ENCODE assay signal across 8 cellular contexts in the genomic region with DNA sequence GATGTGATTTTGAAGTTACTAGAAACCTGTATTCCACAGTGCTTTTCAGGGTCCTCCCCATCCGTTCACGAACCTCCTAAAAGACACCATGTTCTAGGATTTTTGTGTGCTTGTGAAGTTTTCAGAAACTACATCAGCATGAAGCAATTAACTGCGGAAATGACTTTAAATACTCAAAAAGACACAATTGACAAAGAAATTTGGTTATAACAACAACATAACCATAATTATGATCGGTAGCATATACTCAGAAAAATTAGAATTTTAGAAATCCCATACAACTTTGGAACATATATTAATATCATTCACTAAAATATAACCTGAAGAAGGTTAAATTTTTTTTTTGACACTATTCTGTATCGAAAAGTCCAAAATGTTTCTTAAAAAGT.
A peak's percentile ranks its signal among the peaks of the same experiment; 100 is the strongest.
DNase-seq lines count a peak whose midpoint lies in the region; ATAC-seq, FAIRE-seq and TF ChIP-seq lines count a peak whose summit lies in the region.

No MANE protein-coding gene starts in this region.

- H3K36me3 ChIP-seq in WERI-Rb-1 = peaks cover 7% of the 10 kb centered on the region; the same call in 1 of the 2 replicates

- H3K27ac ChIP-seq in WERI-Rb-1 = peak overlapping the region; percentile 88

- FAIRE-seq in GM19239 (lab: Jason Lieb, UNC) = peak; percentile 39

- no peak for ATAC-seq in HG02840 (IDR thresholded peaks at IDR 0.05; ENCODE audit: low FRiP score, unreplicated experiment)

- TF ChIP-seq CTCF in WERI-Rb-1 (IDR thresholded peaks at IDR 0.05; ENCODE audit: low read depth, low read length) (no peak), foreskin fibroblast (IDR thresholded peaks at IDR 0.05; ENCODE audit: low read depth, low read length) (no peak)

- H3K4me3 ChIP-seq in WERI-Rb-1 (ENCODE audit: low read depth, low read length) = peak overlapping the region; percentile 60
- H3K4me3 ChIP-seq in foreskin fibroblast (ENCODE audit: low read depth in 1 of 2, low read length in 2 of 2) = peak overlapping the region; percentile 62 to 67
- peak overlapping the region; percentile 65 for H3K4me3 ChIP-seq in skeletal muscle cell (ENCODE audit: low read depth, low read length)

- DNase-seq in GM19239 (ENCODE audit: insufficient read length, low spot score) (no peak), WERI-Rb-1 (no peak), foreskin fibroblast (no peak), skeletal muscle cell (ENCODE audit: low read depth) (no peak), AG08395 (ENCODE audit: low spot score) (no peak), glomerular visceral epithelial cell (ENCODE audit: extremely low spot score) (no peak)
- no peak for DNase-seq in stimulated activated CD4-positive, alpha-beta T cell treated with anti-CD3 and anti-CD28 coated beads, Interleukin-4, amount 100 ng/mL, for 1 hour

- no peaks in the 10 kb centered on the region for H3K9me3 ChIP-seq in WERI-Rb-1 (ENCODE audit: severe bottlenecking)

- no peaks in the 10 kb centered on the region for H3K27me3 ChIP-seq in WERI-Rb-1 (ENCODE audit: insufficient read depth, low read depth, severe bottlenecking)
